In genomic region chr3:9808345-9809037, GRCh38 we compare ENCODE assay signal across 8 cellular contexts. TPM values are rescaled to one million over a fixed set of nuclear protein-coding genes. Genes with fewer than 3 reads are reported as not detected.
DNase-seq lines count a peak whose midpoint lies in the region; ATAC-seq, FAIRE-seq and TF ChIP-seq lines count a peak whose summit lies in the region.

No MANE protein-coding gene starts in this region.

- H3K36me3 ChIP-seq in RWPE2 (ENCODE audit: low read depth) = peaks cover 38% of the 10 kb centered on the region

- peak; percentile 53 to 70 for DNase-seq in AML-193 (lab: John Stamatoyannopoulos, UW)
- DNase-seq in RWPE2 (ENCODE audit: low spot score) = no peak
- DNase-seq in activated naive CD4-positive, alpha-beta T cell treated with anti-CD3 and anti-CD28 coated beads, Interleukin-2, amount 50 U/mL, for 16 hours = peak; percentile 62
- peak; percentile 56 for DNase-seq in iPS-NIHi11 (ENCODE audit: low spot score)
- peak; percentile 36 for DNase-seq in stimulated activated CD8-positive, alpha-beta memory T cell treated with anti-CD3 and anti-CD28 coated beads, Interleukin-12 subunit alpha, Interleukin-12 subunit beta, amount 100 ng/mL, for 1 hour (ENCODE audit: low read depth)
- DNase-seq in frontal cortex (ENCODE audit: low spot score in 2 of 2) = no peak

- no peaks in the 10 kb centered on the region for H3K4me1 ChIP-seq in RWPE2 (ENCODE audit: insufficient read depth, poor library complexity, severe bottlenecking)

- H3K27me3 ChIP-seq in RWPE2 (ENCODE audit: insufficient read depth, poor library complexity, severe bottlenecking) = no peaks in the 10 kb centered on the region

- peak overlapping the region; percentile 61 for H3K27ac ChIP-seq in RWPE2 (ENCODE audit: poor library complexity, severe bottlenecking)

- H3K9me3 ChIP-seq in RWPE2 (ENCODE audit: severe bottlenecking) = no peaks in the 10 kb centered on the region

- ATAC-seq in GM18858 (IDR thresholded peaks at IDR 0.05; ENCODE audit: unreplicated experiment) = peak; percentile 49
- peak; percentile 57 for ATAC-seq in HG03432 (IDR thresholded peaks at IDR 0.05; ENCODE audit: unreplicated experiment)
- peak; percentile 60 for ATAC-seq in RWPE2 (ENCODE audit: low read depth)

- FAIRE-seq in frontal cortex (lab: Jason Lieb, UNC) = no peak

- no peak overlapping the region for H3K4me3 ChIP-seq in RWPE2 (ENCODE audit: severe bottlenecking)

- TF ChIP-seq CTCF in RWPE2 (IDR thresholded peaks at IDR 0.05; ENCODE audit: poor library complexity, severe bottlenecking) = peak; percentile 53

RNA-seq across cellular contexts. Expression of gene TTLL3, which starts 1.6 kb away (rescaled TPM):
- total RNA-seq in frontal cortex = 17.1 TPM

RNA-seq across cellular contexts. Expression of gene ARPC4, which starts 15.6 kb away (rescaled TPM):
- 181 TPM for total RNA-seq in frontal cortex

RNA-seq across cellular contexts. Expression of gene TADA3, which starts 16.2 kb away (rescaled TPM):
- total RNA-seq in frontal cortex = 33.0 TPM

RNA-seq across cellular contexts. Expression of gene RPUSD3, which starts 35.3 kb away (rescaled TPM):
- total RNA-seq in frontal cortex = 13.9 TPM

RNA-seq across cellular contexts. Expression of gene CAMK1, which starts 38.7 kb away (rescaled TPM):
- 69.7 TPM for total RNA-seq in frontal cortex

Comparison
In these comparisons a context has a peak if more than half of its experiments do, and no peak if none do; other contexts are left out.
1. DNase-seq: peak in AML-193 (2 of 2), activated naive CD4-positive, alpha-beta T cell treated with anti-CD3 and anti-CD28 coated beads, Interleukin-2, amount 50 U/mL, for 16 hours (single experiment), iPS-NIHi11 (single experiment) and stimulated activated CD8-positive, alpha-beta memory T cell treated with anti-CD3 and anti-CD28 coated beads, Interleukin-12 subunit alpha, Interleukin-12 subunit beta, amount 100 ng/mL, for 1 hour (single experiment); none in RWPE2 (single experiment) and frontal cortex (0 of 2).
2. Peak in every context shown above with its lines, with median percentiles within 50 percentile points of each other: ATAC-seq.